ENCODE assay signal across 1 cellular context in genomic region chr19:53868892-53869804, GRCh38.
TF ChIP-seq lines count a peak whose summit lies in the region.

No MANE protein-coding gene starts in this region.

TF ChIP-seq in HepG2, 621 proteins besides CTCF, POLR2A, EP300 and RAD21 (continues in another document):
- TF ChIP-seq ZNF776 (CRISPR knock-in tag; IDR thresholded peaks at IDR 0.05) (0 out of 2 replicates have a peak, but pooled peaks have one; percentile 47), TRAFD1 (CRISPR knock-in tag; IDR thresholded peaks at IDR 0.05; ENCODE audit: borderline replicate concordance) (no peak), ZNF674 (CRISPR knock-in tag; IDR thresholded peaks at IDR 0.05; ENCODE audit: low read depth) (no peak), IKZF4 (CRISPR knock-in tag; IDR thresholded peaks at IDR 0.05; ENCODE audit: borderline replicate concordance, low read depth, not compliant biosample characterization) (no peak), MTA3 (CRISPR knock-in tag; IDR thresholded peaks at IDR 0.05) (no peak), ZNF766 (CRISPR knock-in tag; IDR thresholded peaks at IDR 0.05; ENCODE audit: borderline replicate concordance) (peak; percentile 55; the same call in 1 of the 2 replicates), ZFP62 (CRISPR knock-in tag; IDR thresholded peaks at IDR 0.05) (no peak), ZNF512B (CRISPR knock-in tag; IDR thresholded peaks at IDR 0.05; ENCODE audit: borderline replicate concordance) (no peak), ZBTB33 (CRISPR knock-in tag; IDR thresholded peaks at IDR 0.05) (0 out of 2 replicates have a peak, but pooled peaks have one; percentile 7), NR2F1 (CRISPR knock-in tag; IDR thresholded peaks at IDR 0.05) (peak in 1 of 2 experiments; percentile 69; a peak in 2 of 4 replicates), ZNF546 (CRISPR knock-in tag; conservative IDR thresholded peaks at IDR 0.05) (no peak), KLF12 (CRISPR knock-in tag; IDR thresholded peaks at IDR 0.05; ENCODE audit: borderline replicate concordance) (peak; percentile 51; the same call in 1 of the 2 replicates), ZNF720 (CRISPR knock-in tag; IDR thresholded peaks at IDR 0.05) (no peak), KDM5A (IDR thresholded peaks at IDR 0.05; ENCODE audit: borderline replicate concordance, low read length) (no peak; the same call in 1 of the 2 replicates), SP5 (CRISPR knock-in tag; IDR thresholded peaks at IDR 0.05; ENCODE audit: borderline replicate concordance, low read depth) (peak; percentile 63; the same call in 1 of the 2 replicates), MBNL3 (CRISPR knock-in tag; conservative IDR thresholded peaks at IDR 0.05) (no peak), KDM6A (CRISPR knock-in tag; IDR thresholded peaks at IDR 0.05; ENCODE audit: low read depth) (no peak), NFE2L1 (CRISPR knock-in tag; IDR thresholded peaks at IDR 0.05; ENCODE audit: borderline replicate concordance) (no peak), NFKB2 (CRISPR knock-in tag; IDR thresholded peaks at IDR 0.05; ENCODE audit: borderline replicate concordance) (peak; percentile 45; the same call in 1 of the 2 replicates), ATF7-NPFF (CRISPR knock-in tag; IDR thresholded peaks at IDR 0.05; ENCODE audit: low read depth) (no peak), HDAC6 (IDR thresholded peaks at IDR 0.05; ENCODE audit: low read depth, low read length) (no peak), RNF2 (conservative IDR thresholded peaks at IDR 0.05; ENCODE audit: low read depth) (no peak), ZNF24 (IDR thresholded peaks at IDR 0.05) (no peak), ZNF260 (CRISPR knock-in tag; IDR thresholded peaks at IDR 0.05; ENCODE audit: borderline replicate concordance, low read depth) (no peak), NKX3-1 (CRISPR knock-in tag; IDR thresholded peaks at IDR 0.05) (peak; percentile 42; the same call in 1 of the 2 replicates)
- TF ChIP-seq, protein P1, sequence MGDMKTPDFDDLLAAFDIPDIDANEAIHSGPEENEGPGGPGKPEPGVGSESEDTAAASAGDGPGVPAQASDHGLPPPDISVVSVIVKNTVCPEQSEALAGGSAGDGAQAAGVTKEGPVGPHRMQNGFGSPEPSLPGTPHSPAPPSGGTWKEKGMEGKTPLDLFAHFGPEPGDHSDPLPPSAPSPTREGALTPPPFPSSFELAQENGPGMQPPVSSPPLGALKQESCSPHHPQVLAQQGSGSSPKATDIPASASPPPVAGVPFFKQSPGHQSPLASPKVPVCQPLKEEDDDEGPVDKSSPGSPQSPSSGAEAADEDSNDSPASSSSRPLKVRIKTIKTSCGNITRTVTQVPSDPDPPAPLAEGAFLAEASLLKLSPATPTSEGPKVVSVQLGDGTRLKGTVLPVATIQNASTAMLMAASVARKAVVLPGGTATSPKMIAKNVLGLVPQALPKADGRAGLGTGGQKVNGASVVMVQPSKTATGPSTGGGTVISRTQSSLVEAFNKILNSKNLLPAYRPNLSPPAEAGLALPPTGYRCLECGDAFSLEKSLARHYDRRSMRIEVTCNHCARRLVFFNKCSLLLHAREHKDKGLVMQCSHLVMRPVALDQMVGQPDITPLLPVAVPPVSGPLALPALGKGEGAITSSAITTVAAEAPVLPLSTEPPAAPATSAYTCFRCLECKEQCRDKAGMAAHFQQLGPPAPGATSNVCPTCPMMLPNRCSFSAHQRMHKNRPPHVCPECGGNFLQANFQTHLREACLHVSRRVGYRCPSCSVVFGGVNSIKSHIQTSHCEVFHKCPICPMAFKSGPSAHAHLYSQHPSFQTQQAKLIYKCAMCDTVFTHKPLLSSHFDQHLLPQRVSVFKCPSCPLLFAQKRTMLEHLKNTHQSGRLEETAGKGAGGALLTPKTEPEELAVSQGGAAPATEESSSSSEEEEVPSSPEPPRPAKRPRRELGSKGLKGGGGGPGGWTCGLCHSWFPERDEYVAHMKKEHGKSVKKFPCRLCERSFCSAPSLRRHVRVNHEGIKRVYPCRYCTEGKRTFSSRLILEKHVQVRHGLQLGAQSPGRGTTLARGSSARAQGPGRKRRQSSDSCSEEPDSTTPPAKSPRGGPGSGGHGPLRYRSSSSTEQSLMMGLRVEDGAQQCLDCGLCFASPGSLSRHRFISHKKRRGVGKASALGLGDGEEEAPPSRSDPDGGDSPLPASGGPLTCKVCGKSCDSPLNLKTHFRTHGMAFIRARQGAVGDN (CRISPR knock-in tag; IDR thresholded peaks at IDR 0.05) = peak; percentile 84
- TF ChIP-seq, protein P2, sequence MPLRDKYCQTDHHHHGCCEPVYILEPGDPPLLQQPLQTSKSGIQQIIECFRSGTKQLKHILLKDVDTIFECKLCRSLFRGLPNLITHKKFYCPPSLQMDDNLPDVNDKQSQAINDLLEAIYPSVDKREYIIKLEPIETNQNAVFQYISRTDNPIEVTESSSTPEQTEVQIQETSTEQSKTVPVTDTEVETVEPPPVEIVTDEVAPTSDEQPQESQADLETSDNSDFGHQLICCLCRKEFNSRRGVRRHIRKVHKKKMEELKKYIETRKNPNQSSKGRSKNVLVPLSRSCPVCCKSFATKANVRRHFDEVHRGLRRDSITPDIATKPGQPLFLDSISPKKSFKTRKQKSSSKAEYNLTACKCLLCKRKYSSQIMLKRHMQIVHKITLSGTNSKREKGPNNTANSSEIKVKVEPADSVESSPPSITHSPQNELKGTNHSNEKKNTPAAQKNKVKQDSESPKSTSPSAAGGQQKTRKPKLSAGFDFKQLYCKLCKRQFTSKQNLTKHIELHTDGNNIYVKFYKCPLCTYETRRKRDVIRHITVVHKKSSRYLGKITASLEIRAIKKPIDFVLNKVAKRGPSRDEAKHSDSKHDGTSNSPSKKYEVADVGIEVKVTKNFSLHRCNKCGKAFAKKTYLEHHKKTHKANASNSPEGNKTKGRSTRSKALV (CRISPR knock-in tag; IDR thresholded peaks at IDR 0.05) = no peak
- TF ChIP-seq, protein P3, sequence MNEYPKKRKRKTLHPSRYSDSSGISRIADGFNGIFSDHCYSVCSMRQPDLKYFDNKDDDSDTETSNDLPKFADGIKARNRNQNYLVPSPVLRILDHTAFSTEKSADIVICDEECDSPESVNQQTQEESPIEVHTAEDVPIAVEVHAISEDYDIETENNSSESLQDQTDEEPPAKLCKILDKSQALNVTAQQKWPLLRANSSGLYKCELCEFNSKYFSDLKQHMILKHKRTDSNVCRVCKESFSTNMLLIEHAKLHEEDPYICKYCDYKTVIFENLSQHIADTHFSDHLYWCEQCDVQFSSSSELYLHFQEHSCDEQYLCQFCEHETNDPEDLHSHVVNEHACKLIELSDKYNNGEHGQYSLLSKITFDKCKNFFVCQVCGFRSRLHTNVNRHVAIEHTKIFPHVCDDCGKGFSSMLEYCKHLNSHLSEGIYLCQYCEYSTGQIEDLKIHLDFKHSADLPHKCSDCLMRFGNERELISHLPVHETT (CRISPR knock-in tag; conservative IDR thresholded peaks at IDR 0.05) = no peak
- TF ChIP-seq, protein P4, sequence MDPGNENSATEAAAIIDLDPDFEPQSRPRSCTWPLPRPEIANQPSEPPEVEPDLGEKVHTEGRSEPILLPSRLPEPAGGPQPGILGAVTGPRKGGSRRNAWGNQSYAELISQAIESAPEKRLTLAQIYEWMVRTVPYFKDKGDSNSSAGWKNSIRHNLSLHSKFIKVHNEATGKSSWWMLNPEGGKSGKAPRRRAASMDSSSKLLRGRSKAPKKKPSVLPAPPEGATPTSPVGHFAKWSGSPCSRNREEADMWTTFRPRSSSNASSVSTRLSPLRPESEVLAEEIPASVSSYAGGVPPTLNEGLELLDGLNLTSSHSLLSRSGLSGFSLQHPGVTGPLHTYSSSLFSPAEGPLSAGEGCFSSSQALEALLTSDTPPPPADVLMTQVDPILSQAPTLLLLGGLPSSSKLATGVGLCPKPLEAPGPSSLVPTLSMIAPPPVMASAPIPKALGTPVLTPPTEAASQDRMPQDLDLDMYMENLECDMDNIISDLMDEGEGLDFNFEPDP (CRISPR knock-in tag; conservative IDR thresholded peaks at IDR 0.05) = 0 out of 2 replicates have a peak, but pooled peaks have one; percentile 60
